Comparison of ENCODE assay signal across 17 cellular contexts in the genomic region with DNA sequence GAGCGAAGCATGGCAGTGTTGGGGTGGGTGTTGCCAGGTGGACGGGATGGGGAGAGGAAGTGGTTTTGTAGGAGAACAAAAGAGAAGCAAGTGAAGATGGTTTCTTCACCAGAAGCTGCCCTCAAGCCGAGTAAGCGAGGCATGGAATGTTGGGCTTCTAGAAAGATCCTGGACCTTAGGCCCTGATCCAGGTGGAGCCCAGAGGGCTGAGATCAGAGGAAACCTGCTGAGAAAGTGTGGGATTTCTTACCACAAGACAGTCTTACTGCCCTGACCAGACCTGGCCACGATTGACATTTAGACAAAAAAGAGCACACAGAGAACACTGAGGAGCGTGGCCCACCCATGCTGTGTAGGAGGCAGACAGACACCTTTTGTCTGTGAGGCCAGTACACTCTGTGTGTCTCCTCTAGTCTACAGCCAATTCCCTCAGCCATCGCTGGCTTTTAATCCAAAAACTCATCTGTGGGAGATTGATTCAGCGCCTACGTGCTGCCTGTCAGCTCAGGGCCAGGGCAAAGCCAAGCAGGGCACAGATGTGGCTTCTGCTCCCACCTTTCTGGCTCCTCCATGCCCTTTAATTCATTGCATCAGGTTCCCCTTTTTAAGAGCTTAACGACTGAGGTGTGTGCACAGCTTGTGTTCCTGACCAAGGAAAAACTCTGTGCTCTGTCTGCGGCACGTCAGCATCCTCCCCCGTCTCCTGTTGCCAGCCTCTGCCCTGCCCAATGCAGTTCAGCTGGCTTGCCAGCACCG.
A peak's percentile ranks its signal among the peaks of the same experiment; 100 is the strongest.
DNase-seq lines count a peak whose midpoint lies in the region; ATAC-seq and TF ChIP-seq lines count a peak whose summit lies in the region.
"Had no signal": no experiment of that assay in that cellular context is flagged by ENCODE, and none has a peak within 500 bp of the region (broad histone marks: within the 10 kb centered on the region; RNA-seq: fewer than 3 reads in every experiment).

No MANE protein-coding gene starts in this region.

- H3K36me3 ChIP-seq in endodermal cell (ENCODE audit: control insufficient read depth, insufficient read depth, low read length) = no peaks in the 10 kb centered on the region
- H3K36me3 ChIP-seq: MG63, right lobe of liver had no signal

- H3K4me1 ChIP-seq in endodermal cell (ENCODE audit: control insufficient read depth, insufficient read depth, low read length) = no peaks in the 10 kb centered on the region
- H3K4me1 ChIP-seq: A549, right lobe of liver had no signal

- H3K27ac Mint-ChIP-seq in activated T-cell treated with anti-CD3 and anti-CD28 coated beads, Interleukin-2, amount 50 U/mL, for 24 hours = peak overlapping the region; percentile 99
- peak overlapping the region; percentile 99 for H3K27ac Mint-ChIP-seq in T-helper 2 cell treated with Interferon-gamma antibody and Interleukin-4, amounts not matched to agents 5 μg/mL and 100 μg/mL, for 36 hours
- peak overlapping the region; percentile 98 to 99 for H3K27ac Mint-ChIP-seq in activated naive CD4-positive, alpha-beta T cell treated with anti-CD3 and anti-CD28 coated beads, Interleukin-2, amount 50 U/mL, for 72 hours
- H3K27ac Mint-ChIP-seq in endodermal cell = no peak overlapping the region
- H3K27ac Mint-ChIP-seq: HFFc6 had no signal

- peaks cover 86% of the 10 kb centered on the region for H3K4me1 Mint-ChIP-seq in activated T-cell treated with anti-CD3 and anti-CD28 coated beads, Interleukin-2, amount 50 U/mL, for 24 hours (ENCODE audit: low read depth)
- peaks cover 75% of the 10 kb centered on the region for H3K4me1 Mint-ChIP-seq in T-helper 2 cell treated with Interferon-gamma antibody and Interleukin-4, amounts not matched to agents 5 μg/mL and 100 μg/mL, for 36 hours (ENCODE audit: low read depth)
- H3K4me1 Mint-ChIP-seq in endodermal cell = peaks cover 7% of the 10 kb centered on the region

- H3K27me3 ChIP-seq in endodermal cell (ENCODE audit: control insufficient read depth, insufficient read depth, low read length, poor library complexity, severe bottlenecking) = no peaks in the 10 kb centered on the region
- H3K27me3 ChIP-seq: MG63, right lobe of liver had no signal

- DNase-seq in activated T-cell treated with anti-CD3 and anti-CD28 coated beads, Interleukin-2, amount 50 U/mL, for 24 hours = peak; percentile 68
- DNase-seq in activated T-cell treated with anti-CD3 and anti-CD28 coated beads for 4 hours (no peak), endodermal cell (no peak), D341Med (ENCODE audit: low spot score) (no peak), NCI-H1092 (lab: John Stamatoyannopoulos, UW) (no peak)
- DNase-seq in T-helper 2 cell treated with Interferon-gamma antibody and Interleukin-4, amounts not matched to agents 5 μg/mL and 100 μg/mL, for 36 hours (ENCODE audit: low spot score) = peak; percentile 49
- peak; percentile 36 to 57 for DNase-seq in activated naive CD4-positive, alpha-beta T cell treated with anti-CD3 and anti-CD28 coated beads, Interleukin-2, amount 50 U/mL, for 72 hours (ENCODE audit: low spot score in 2 of 2)
- peak; percentile 69 for DNase-seq in stimulated activated CD8-positive, alpha-beta memory T cell treated with anti-CD3 and anti-CD28 coated beads, Interleukin-4, amount 100 ng/mL, for 48 hours
- DNase-seq: effector CD4-positive, alpha-beta T cell; HFFc6; MG63; NCI-H2029 treated with DMSO at 0.1 percent for 48 hours; NCI-H748 treated with DMSO at 0.1 percent for 48 hours; right lobe of liver; SHP77 had no signal

- no peaks in the 10 kb centered on the region for H3K9me3 ChIP-seq in endodermal cell (ENCODE audit: control insufficient read depth, low read length)
- H3K9me3 ChIP-seq: A549, MG63, right lobe of liver had no signal

- peaks cover 49% of the 10 kb centered on the region for H3K36me3 Mint-ChIP-seq in activated T-cell treated with anti-CD3 and anti-CD28 coated beads, Interleukin-2, amount 50 U/mL, for 24 hours (ENCODE audit: low read depth)
- H3K36me3 Mint-ChIP-seq in T-helper 2 cell treated with Interferon-gamma antibody and Interleukin-4, amounts not matched to agents 5 μg/mL and 100 μg/mL, for 36 hours (ENCODE audit: low read depth) = peaks cover 20% of the 10 kb centered on the region
- H3K36me3 Mint-ChIP-seq in activated naive CD4-positive, alpha-beta T cell treated with anti-CD3 and anti-CD28 coated beads, Interleukin-2, amount 50 U/mL, for 72 hours = peaks cover 28 to 49% of the 10 kb centered on the region in 2 donors
- no peaks in the 10 kb centered on the region for H3K36me3 Mint-ChIP-seq in endodermal cell (ENCODE audit: low read depth)

- peaks cover 13% of the 10 kb centered on the region for H3K9me3 Mint-ChIP-seq in activated T-cell treated with anti-CD3 and anti-CD28 coated beads, Interleukin-2, amount 50 U/mL, for 24 hours
- H3K9me3 Mint-ChIP-seq in T-helper 2 cell treated with Interferon-gamma antibody and Interleukin-4, amounts not matched to agents 5 μg/mL and 100 μg/mL, for 36 hours = peaks cover 8% of the 10 kb centered on the region
- peaks cover 6 to 13% of the 10 kb centered on the region in 2 donors for H3K9me3 Mint-ChIP-seq in activated naive CD4-positive, alpha-beta T cell treated with anti-CD3 and anti-CD28 coated beads, Interleukin-2, amount 50 U/mL, for 72 hours
- no peaks in the 10 kb centered on the region for H3K9me3 Mint-ChIP-seq in endodermal cell
- H3K9me3 Mint-ChIP-seq: HFFc6 had no signal

- H3K27me3 Mint-ChIP-seq in activated T-cell treated with anti-CD3 and anti-CD28 coated beads, Interleukin-2, amount 50 U/mL, for 24 hours = no peaks in the 10 kb centered on the region
- no peaks in the 10 kb centered on the region for H3K27me3 Mint-ChIP-seq in T-helper 2 cell treated with Interferon-gamma antibody and Interleukin-4, amounts not matched to agents 5 μg/mL and 100 μg/mL, for 36 hours (ENCODE audit: low read depth)
- peaks cover 19% of the 10 kb centered on the region for H3K27me3 Mint-ChIP-seq in endodermal cell (ENCODE audit: insufficient read depth)

- peak overlapping the region; percentile 86 for H3K4me3 Mint-ChIP-seq in activated T-cell treated with anti-CD3 and anti-CD28 coated beads, Interleukin-2, amount 50 U/mL, for 24 hours
- H3K4me3 Mint-ChIP-seq in T-helper 2 cell treated with Interferon-gamma antibody and Interleukin-4, amounts not matched to agents 5 μg/mL and 100 μg/mL, for 36 hours = peak overlapping the region; percentile 89
- H3K4me3 Mint-ChIP-seq in endodermal cell = no peak overlapping the region
- H3K4me3 Mint-ChIP-seq: HFFc6 had no signal

- H3K4me3 ChIP-seq in endodermal cell (ENCODE audit: low read length) = no peak overlapping the region
- H3K4me3 ChIP-seq: A549, lung, MG63, right lobe of liver had no signal

- H3K9ac ChIP-seq in endodermal cell (ENCODE audit: extremely low read depth, low read length, poor library complexity, severe bottlenecking) = no peak overlapping the region

- WGBS in endodermal cell (ENCODE audit: insufficient coverage in 1 of 2, insufficient read length in 1 of 2), 2 experiments = 82 to 92% methylated on average over 8 to 14 of the region's 14 CpGs

- no peak overlapping the region for H3K27ac ChIP-seq in endodermal cell (ENCODE audit: low read depth, low read length)
- H3K27ac ChIP-seq: A549, right lobe of liver had no signal

- TF ChIP-seq CTCF in endodermal cell (conservative IDR thresholded peaks at IDR 0.05) = no peak

- ATAC-seq in activated naive CD4-positive, alpha-beta T cell treated with anti-CD3 and anti-CD28 coated beads, Interleukin-2, amount 50 U/mL, for 72 hours = peak in 1 of 2 donors; percentile 19
- ATAC-seq: A549 had no signal

Comparison
In these comparisons a context has a peak if more than half of its experiments do, and no peak if none do; other contexts are left out.
1. DNase-seq: peak in activated T-cell treated with anti-CD3 and anti-CD28 coated beads, Interleukin-2, amount 50 U/mL, for 24 hours (single experiment), T-helper 2 cell treated with Interferon-gamma antibody and Interleukin-4, amounts not matched to agents 5 μg/mL and 100 μg/mL, for 36 hours (single experiment), activated naive CD4-positive, alpha-beta T cell treated with anti-CD3 and anti-CD28 coated beads, Interleukin-2, amount 50 U/mL, for 72 hours (2 of 2) and stimulated activated CD8-positive, alpha-beta memory T cell treated with anti-CD3 and anti-CD28 coated beads, Interleukin-4, amount 100 ng/mL, for 48 hours (single experiment); none in activated T-cell treated with anti-CD3 and anti-CD28 coated beads for 4 hours (single experiment), endodermal cell (single experiment), D341Med (single experiment) and NCI-H1092 (single experiment).